ENCODE assay signal across 35 cellular contexts in the genomic region with DNA sequence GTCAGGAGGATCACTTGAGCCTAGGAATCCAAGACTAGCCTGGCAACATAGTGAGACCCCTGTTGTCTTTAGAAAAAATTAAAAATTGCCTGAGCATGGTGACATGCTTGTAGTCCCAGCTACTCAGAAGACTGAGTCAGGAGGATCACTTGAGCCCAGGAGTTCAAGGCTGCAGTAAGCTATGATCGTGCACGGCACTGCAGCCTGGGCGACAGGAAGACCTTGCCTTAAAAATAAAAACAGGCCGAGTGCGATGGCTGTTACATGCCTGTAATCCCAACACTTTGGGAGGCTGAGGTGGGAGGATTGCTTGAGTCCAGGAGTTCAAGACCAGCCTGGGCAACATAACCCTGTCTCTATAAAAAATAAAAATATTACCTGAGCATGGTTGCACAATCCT.
"Had no signal": no experiment of that assay in that cellular context is flagged by ENCODE, and none has a peak within 500 bp of the region (broad histone marks: within the 10 kb centered on the region; RNA-seq: fewer than 3 reads in every experiment).

No MANE protein-coding gene starts in this region.

- H3K27ac ChIP-seq: KMS-11 had no signal

- H3K9ac ChIP-seq: KMS-11 had no signal

- H3K27me3 ChIP-seq: MG63 had no signal

- H3K4me2 ChIP-seq: KMS-11 had no signal

- H3K9me3 ChIP-seq: MG63 had no signal

- H3K4me3 ChIP-seq: MG63 had no signal

- DNase-seq: Karpas-422, Kasumi-1, KG1, MG63, MM.1S, MV-4-11, NCI-H1048, NCI-H1092, NCI-H1092 treated with DMSO at 0.1 percent for 48 hours, NCI-H1105, NCI-H1105 treated with DMSO at 0.1 percent for 48 hours, NCI-H1417, NCI-H1417 treated with DMSO at 0.1 percent for 48 hours, NCI-H1436, NCI-H1436 treated with DMSO at 0.1 percent for 48 hours, NCI-H146, NCI-H1694, NCI-H1694 treated with DMSO at 0.1 percent for 48 hours, NCI-H187, NCI-H187 treated with DMSO at 0.1 percent for 48 hours, NCI-H1930, NCI-H2029, NCI-H2029 treated with DMSO at 0.1 percent for 48 hours, NCI-H2081, NCI-H2081 treated with DMSO at 0.1 percent for 48 hours, NCI-H2107, NCI-H2171, NCI-H2171 treated with DMSO at 0.1 percent for 48 hours, NCI-H2227 treated with DMSO at 0.1 percent for 48 hours, NCI-H226, NCI-H446, NCI-H446 treated with DMSO at 0.1 percent for 48 hours, NCI-H510A, NCI-H510A treated with DMSO at 0.1 percent for 48 hours had no signal
